ENCODE assay signal across 1 cellular context in the genomic region with DNA sequence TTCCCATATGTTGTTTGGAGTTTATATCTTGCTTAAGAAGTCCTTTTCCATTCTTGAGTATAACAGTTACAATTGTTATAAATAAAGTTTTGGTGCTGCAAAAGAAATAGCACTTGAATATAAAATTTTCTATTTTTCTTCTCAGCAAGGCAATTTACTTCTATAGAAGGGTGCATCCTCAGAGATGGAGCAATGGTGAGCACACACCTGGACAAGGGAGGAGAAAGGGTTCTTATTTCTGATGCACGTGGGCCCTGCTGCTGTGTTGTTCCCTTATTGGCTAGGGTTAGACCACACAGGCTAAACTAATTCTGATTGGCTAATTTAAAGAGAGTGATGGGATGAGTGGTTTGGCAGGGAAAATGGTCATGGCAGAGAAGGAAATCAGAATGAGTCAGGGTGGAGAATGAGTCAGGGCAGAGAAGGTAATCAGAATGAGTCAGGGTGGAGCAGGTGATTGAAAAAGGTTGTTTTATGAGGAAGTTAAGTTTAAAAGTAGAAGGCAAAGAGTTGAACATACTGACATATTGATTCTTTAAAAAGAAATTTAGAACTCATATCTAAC.
TF ChIP-seq lines count a peak whose summit lies in the region.

No MANE protein-coding gene starts in this region.

TF ChIP-seq in K562, 482 proteins besides CTCF, POLR2A, EP300 and RAD21:
- TF ChIP-seq ZBTB40 (IDR thresholded peaks at IDR 0.05) (no peak), ZBTB40 (CRISPR knock-in tag; IDR thresholded peaks at IDR 0.05) (no peak), SIN3A (IDR thresholded peaks at IDR 0.05; ENCODE audit: borderline replicate concordance in 2 of 2, control insufficient read depth in 1 of 2, low read depth in 2 of 2, low read length in 2 of 2) (no peak), MCM2 (IDR thresholded peaks at IDR 0.05; ENCODE audit: low read depth) (no peak), FOSL1 (tag; conservative IDR thresholded peaks at IDR 0.05) (peak; percentile 42; the same call in 1 of the 2 replicates)
- TF ChIP-seq, protein P1, sequence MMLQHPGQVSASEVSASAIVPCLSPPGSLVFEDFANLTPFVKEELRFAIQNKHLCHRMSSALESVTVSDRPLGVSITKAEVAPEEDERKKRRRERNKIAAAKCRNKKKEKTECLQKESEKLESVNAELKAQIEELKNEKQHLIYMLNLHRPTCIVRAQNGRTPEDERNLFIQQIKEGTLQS (IDR thresholded peaks at IDR 0.05): peak; percentile 48
- TF ChIP-seq, protein P1 (CRISPR knock-in tag; conservative IDR thresholded peaks at IDR 0.05): no peak
